Comparison of ENCODE assay signal across 1 cellular context in the genomic region with DNA sequence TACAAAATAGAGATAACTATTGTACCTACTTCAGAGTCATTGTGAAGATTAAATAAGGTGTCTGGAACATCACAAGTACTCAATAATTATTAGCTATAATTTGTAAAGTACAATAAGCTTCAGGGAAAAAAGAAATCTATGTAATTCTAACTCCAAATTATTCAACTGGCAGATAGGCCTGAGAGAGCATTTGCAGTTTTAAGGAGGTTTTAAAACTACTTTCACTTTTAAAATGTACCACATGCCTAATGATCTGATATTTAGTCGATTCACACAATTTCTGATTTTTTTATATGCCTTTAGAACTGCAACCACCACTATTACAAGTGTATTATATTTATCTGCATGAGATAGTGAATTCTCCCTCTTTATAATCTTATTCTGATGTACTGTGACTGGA.
TF ChIP-seq lines count a peak whose summit lies in the region.

No MANE protein-coding gene starts in this region.

TF ChIP-seq in HEK293T, 16 proteins besides CTCF, POLR2A, EP300 and RAD21:
- TF ChIP-seq, protein P1, sequence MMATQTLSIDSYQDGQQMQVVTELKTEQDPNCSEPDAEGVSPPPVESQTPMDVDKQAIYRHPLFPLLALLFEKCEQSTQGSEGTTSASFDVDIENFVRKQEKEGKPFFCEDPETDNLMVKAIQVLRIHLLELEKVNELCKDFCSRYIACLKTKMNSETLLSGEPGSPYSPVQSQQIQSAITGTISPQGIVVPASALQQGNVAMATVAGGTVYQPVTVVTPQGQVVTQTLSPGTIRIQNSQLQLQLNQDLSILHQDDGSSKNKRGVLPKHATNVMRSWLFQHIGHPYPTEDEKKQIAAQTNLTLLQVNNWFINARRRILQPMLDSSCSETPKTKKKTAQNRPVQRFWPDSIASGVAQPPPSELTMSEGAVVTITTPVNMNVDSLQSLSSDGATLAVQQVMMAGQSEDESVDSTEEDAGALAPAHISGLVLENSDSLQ (IDR thresholded peaks at IDR 0.05) = no peak
- TF ChIP-seq HDGF (IDR thresholded peaks at IDR 0.05; ENCODE audit: borderline replicate concordance) = no peak
- TF ChIP-seq L3MBTL2 (conservative IDR thresholded peaks at IDR 0.05) = no peak
- no peak for TF ChIP-seq SUZ12 (IDR thresholded peaks at IDR 0.05)
- no peak for TF ChIP-seq FOXA1 (IDR thresholded peaks at IDR 0.05)
- no peak for TF ChIP-seq LEF1 (IDR thresholded peaks at IDR 0.05; ENCODE audit: borderline replicate concordance)
- no peak for TF ChIP-seq ARNT (IDR thresholded peaks at IDR 0.05)
- no peak for TF ChIP-seq NFRKB (IDR thresholded peaks at IDR 0.05)
- TF ChIP-seq ZNF384 (IDR thresholded peaks at IDR 0.05) = no peak
- TF ChIP-seq TARDBP (IDR thresholded peaks at IDR 0.05) = no peak
- TF ChIP-seq FOXM1 (IDR thresholded peaks at IDR 0.05; ENCODE audit: borderline replicate concordance) = no peak
- TF ChIP-seq CTBP1 (IDR thresholded peaks at IDR 0.05; ENCODE audit: borderline replicate concordance) = no peak
TF ChIP-seq in HEK293T: peak in this region for 0.
